ENCODE assay signal across 9 cellular contexts in genomic region chr15:70035719-70036077, GRCh38.
DNase-seq lines count a peak whose midpoint lies in the region; ATAC-seq and TF ChIP-seq lines count a peak whose summit lies in the region.
"Had no signal": no experiment of that assay in that cellular context is flagged by ENCODE, and none has a peak within 500 bp of the region (broad histone marks: within the 10 kb centered on the region; RNA-seq: fewer than 3 reads in every experiment).

No MANE protein-coding gene starts in this region.

- H3K27ac Mint-ChIP-seq in Calu3 (ENCODE audit: unreplicated experiment): no peak overlapping the region
- H3K27ac Mint-ChIP-seq: activated naive CD8-positive, alpha-beta T cell treated with anti-CD3 and anti-CD28 coated beads, Interleukin-2, amount 10 ng/mL, durations not matched to agents 7 days and 5 days had no signal

- H3K4me2 ChIP-seq in MM.1S (ENCODE audit: low read depth, low read length): peak overlapping the region; percentile 66

- DNase-seq in MM.1S (peak; percentile 64), sigmoid colon (peak; percentile 54), Calu3 (no peak)
- no peak for DNase-seq in activated CD4-positive, alpha-beta T cell treated with anti-CD3 and anti-CD28 coated beads, Interleukin-2, amount 50 U/mL, for 4 hours
- DNase-seq: MG63 had no signal

- peak overlapping the region; percentile 67 for H3K9ac ChIP-seq in MM.1S (ENCODE audit: low read length)

- ATAC-seq in GM19023 (IDR thresholded peaks at IDR 0.05; ENCODE audit: unreplicated experiment) (peak; percentile 51), HG02588 (IDR thresholded peaks at IDR 0.05; ENCODE audit: unreplicated experiment) (peak; percentile 48), GM18858 (IDR thresholded peaks at IDR 0.05; ENCODE audit: unreplicated experiment) (no peak)

- TF ChIP-seq POLR2A in sigmoid colon (IDR thresholded peaks at IDR 0.05): no peak

- CTCF ChIA-PET in Calu3 (lab: Charles Lee): interaction anchor here (0.7 to 2.4 kb wide), 3 partner anchors 12 to 444 kb away, joined by 3 to 10 read pairs (median 3); no protein-coding TSS in a partner anchor

- H3K9me3 Mint-ChIP-seq in Calu3 (ENCODE audit: low read depth, unreplicated experiment): no peaks in the 10 kb centered on the region
- H3K9me3 Mint-ChIP-seq: activated naive CD8-positive, alpha-beta T cell treated with anti-CD3 and anti-CD28 coated beads, Interleukin-2, amount 10 ng/mL, durations not matched to agents 7 days and 5 days had no signal

- 63 to 76% methylated on average over 6 of the region's 6 CpGs for WGBS in sigmoid colon, 2 donors

- H3K4me3 ChIP-seq in MM.1S (ENCODE audit: low read length) (peak overlapping the region; percentile 10; the same call in 1 of the 2 replicates), sigmoid colon (no peak overlapping the region)
- H3K4me3 ChIP-seq: MG63 had no signal

- no peaks in the 10 kb centered on the region for H3K79me2 ChIP-seq in MM.1S (ENCODE audit: low read length)

- H3K27ac ChIP-seq in MM.1S (ENCODE audit: low read length) (peak overlapping the region; percentile 100), sigmoid colon (no peak overlapping the region)

- peaks cover 84% of the 10 kb centered on the region for H3K27me3 Mint-ChIP-seq in Calu3 (ENCODE audit: unreplicated experiment)

- no peaks in the 10 kb centered on the region for H3K9me2 ChIP-seq in MM.1S (replicated peaks; ENCODE audit: insufficient read depth, low read length)

- no peaks in the 10 kb centered on the region for H3K36me3 Mint-ChIP-seq in Calu3 (ENCODE audit: insufficient read depth, unreplicated experiment)
- H3K36me3 Mint-ChIP-seq: activated naive CD8-positive, alpha-beta T cell treated with anti-CD3 and anti-CD28 coated beads, Interleukin-2, amount 10 ng/mL, durations not matched to agents 7 days and 5 days had no signal

- TF ChIP-seq CTCF in MM.1S (IDR thresholded peaks at IDR 0.05; ENCODE audit: low read length): no peak
- TF ChIP-seq CTCF in sigmoid colon (IDR thresholded peaks at IDR 0.05): no peak
- TF ChIP-seq CTCF in Calu3 (IDR thresholded peaks at IDR 0.05; ENCODE audit: unreplicated experiment): no peak

- no peak for TF ChIP-seq EP300 in sigmoid colon (IDR thresholded peaks at IDR 0.05)

- H3K9me3 ChIP-seq in MM.1S (replicated peaks; ENCODE audit: insufficient read depth, low read length) (no peaks in the 10 kb centered on the region), sigmoid colon (no peaks in the 10 kb centered on the region)
- H3K9me3 ChIP-seq: MG63 had no signal

- H2AFZ ChIP-seq in MM.1S (ENCODE audit: low read length): peak overlapping the region; percentile 12

- no TSS peak for BruUV-seq in Calu3 (replicated peaks; lab: Mats Ljungman, UMichigan)

- intact Hi-C loops in sigmoid colon (cut with DNase I): no loop called here
- intact Hi-C loops in Calu3 (cut with micrococcal nuclease; ENCODE audit: unreplicated experiment): no loop called here

- H4K20me1 ChIP-seq in MM.1S (ENCODE audit: insufficient read depth, low read length): no peaks in the 10 kb centered on the region

- H3F3A ChIP-seq in MM.1S (ENCODE audit: insufficient read depth, low read length): peaks cover 25% of the 10 kb centered on the region

- no peaks in the 10 kb centered on the region for H3K27me3 ChIP-seq in MM.1S (replicated peaks; ENCODE audit: insufficient read depth, low read length)
- H3K27me3 ChIP-seq in sigmoid colon: peaks cover 0 to 8% (median 0%) of the 10 kb centered on the region in 3 donors
- H3K27me3 ChIP-seq: MG63 had no signal

- H3K36me3 ChIP-seq in MM.1S (replicated peaks; ENCODE audit: insufficient read depth, low read length) (no peaks in the 10 kb centered on the region), sigmoid colon (no peaks in the 10 kb centered on the region)
- H3K36me3 ChIP-seq: MG63 had no signal

- H3K4me3 Mint-ChIP-seq in Calu3 (ENCODE audit: low read depth, unreplicated experiment): no peak overlapping the region
- H3K4me3 Mint-ChIP-seq: activated naive CD8-positive, alpha-beta T cell treated with anti-CD3 and anti-CD28 coated beads, Interleukin-2, amount 10 ng/mL, durations not matched to agents 7 days and 5 days had no signal

- H3K4me1 Mint-ChIP-seq in Calu3 (ENCODE audit: low read depth, unreplicated experiment): no peaks in the 10 kb centered on the region
- H3K4me1 Mint-ChIP-seq: activated naive CD8-positive, alpha-beta T cell treated with anti-CD3 and anti-CD28 coated beads, Interleukin-2, amount 10 ng/mL, durations not matched to agents 7 days and 5 days had no signal

- peaks cover 42% of the 10 kb centered on the region for H3K4me1 ChIP-seq in MM.1S (ENCODE audit: low read length)
- H3K4me1 ChIP-seq in sigmoid colon: no peaks in the 10 kb centered on the region

Comparison
In these comparisons a context has a peak if more than half of its experiments do, and no peak if none do; other contexts are left out.
1. DNase-seq: peak in MM.1S (single experiment) and sigmoid colon (single experiment); none in activated CD4-positive, alpha-beta T cell treated with anti-CD3 and anti-CD28 coated beads, Interleukin-2, amount 50 U/mL, for 4 hours (0 of 2) and Calu3 (single experiment).